In the genomic region with DNA sequence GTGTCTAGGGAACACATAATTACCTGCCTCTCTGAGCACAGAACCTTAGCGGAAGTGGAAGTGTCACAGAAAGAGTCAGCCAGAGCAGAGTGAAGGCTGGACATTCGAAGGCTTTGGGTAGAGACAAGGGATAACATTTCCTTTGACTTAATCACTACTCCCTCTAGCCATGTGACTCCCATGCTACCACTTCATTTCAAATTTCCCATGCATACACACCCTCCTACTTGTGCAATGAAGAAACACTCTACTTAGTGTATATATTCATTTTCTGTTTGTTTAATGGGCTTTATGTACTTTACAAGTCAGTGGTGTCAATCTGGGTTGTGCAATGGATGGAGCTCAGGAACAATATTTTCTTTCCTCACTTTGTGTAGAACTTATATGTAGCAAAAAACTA, we compare ENCODE assay signal across 25 cellular contexts. TPM values are rescaled to one million over a fixed set of nuclear protein-coding genes. Genes with fewer than 3 reads are reported as not detected.
DNase-seq lines count a peak whose midpoint lies in the region; ATAC-seq lines count a peak whose summit lies in the region.
"Had no signal": no experiment of that assay in that cellular context is flagged by ENCODE, and none has a peak within 500 bp of the region (broad histone marks: within the 10 kb centered on the region; RNA-seq: fewer than 3 reads in every experiment).

No MANE protein-coding gene starts in this region.

- no peaks in the 10 kb centered on the region for H3K9me3 Mint-ChIP-seq in activated CD4-positive, alpha-beta memory T cell treated with anti-CD3 and anti-CD28 coated beads, Interleukin-2, amount 10 ng/mL, durations not matched to agents 7 days and 5 days
- H3K9me3 Mint-ChIP-seq: activated naive CD8-positive, alpha-beta T cell treated with anti-CD3 and anti-CD28 coated beads, Interleukin-2, amount 10 ng/mL, durations not matched to agents 7 days and 5 days; activated T-helper 17 cell treated with anti-CD3 and anti-CD28 coated beads, Interleukin-2, amount 50 U/mL, for 72 hours; nephron; WTC11 had no signal

- H3K27me3 Mint-ChIP-seq in activated CD4-positive, alpha-beta memory T cell treated with anti-CD3 and anti-CD28 coated beads, Interleukin-2, amount 10 ng/mL, durations not matched to agents 7 days and 5 days, result peaks cover 39% of the 10 kb centered on the region

- peaks cover 6% of the 10 kb centered on the region for H3K4me1 Mint-ChIP-seq in activated CD4-positive, alpha-beta memory T cell treated with anti-CD3 and anti-CD28 coated beads, Interleukin-2, amount 10 ng/mL, durations not matched to agents 7 days and 5 days
- H3K4me1 Mint-ChIP-seq: activated T-helper 17 cell treated with anti-CD3 and anti-CD28 coated beads, Interleukin-2, amount 50 U/mL, for 72 hours had no signal

- H3K36me3 Mint-ChIP-seq in activated CD4-positive, alpha-beta memory T cell treated with anti-CD3 and anti-CD28 coated beads, Interleukin-2, amount 10 ng/mL, durations not matched to agents 7 days and 5 days (ENCODE audit: low read depth), result no peaks in the 10 kb centered on the region
- H3K36me3 Mint-ChIP-seq: activated naive CD8-positive, alpha-beta T cell treated with anti-CD3 and anti-CD28 coated beads, Interleukin-2, amount 10 ng/mL, durations not matched to agents 7 days and 5 days; WTC11 had no signal

- ATAC-seq in esophagus mucosa, result peak; percentile 92
- ATAC-seq: activated T-helper 17 cell treated with anti-CD3 and anti-CD28 coated beads, Interleukin-2, amount 50 U/mL, for 72 hours; body of pancreas; sciatic nerve; WTC11 had no signal

- peak; percentile 34 for DNase-seq in SIG-M5 treated with dmso at 0.1 percent for 504 hours (lab: John Stamatoyannopoulos, UW; ENCODE audit: unreplicated experiment)
- DNase-seq in SIG-M5 (lab: John Stamatoyannopoulos, UW), result no peak
- DNase-seq in NCI-H345 (lab: John Stamatoyannopoulos, UW), result peak; percentile 49
- no peak for DNase-seq in cerebellar cortex (ENCODE audit: low spot score)
- DNase-seq in activated CD4-positive, alpha-beta memory T cell treated with anti-CD3 and anti-CD28 coated beads, Interleukin-2, amount 10 ng/mL, durations not matched to agents 7 days and 5 days, result no peak
- DNase-seq in T-helper 2 cell, result no peak
- DNase-seq: activated CD8-positive, alpha-beta memory T cell treated with anti-CD3 and anti-CD28 coated beads, Interleukin-2, amount 50 U/mL, for 4 hours; activated naive CD8-positive, alpha-beta T cell treated with anti-CD3 and anti-CD28 coated beads, Interleukin-2, amount 10 ng/mL, durations not matched to agents 7 days and 5 days; body of pancreas; COR-L47; head of caudate nucleus; left ventricle myocardium inferior; midbrain; NCI-H1105 treated with DMSO at 0.1 percent for 48 hours; NCI-H2227 treated with DMSO at 0.1 percent for 48 hours; NK-92 treated with Interleukin-12 subunit alpha and Interleukin-12 subunit beta, amount 100 ng/mL, for 24 hours; T-helper 9 cell had no signal

- CTCF ChIA-PET in activated CD4-positive, alpha-beta memory T cell treated with anti-CD3 and anti-CD28 coated beads, Interleukin-2, amount 10 ng/mL, durations not matched to agents 7 days and 5 days (lab: Charles Lee), result interaction anchor here (2.5 to 10.0 kb wide), 3 partner anchors 13 to 32 kb away, joined by 8 to 58 read pairs (median 12); partner anchors contain the start of genes NUDT17 and PIAS3

- peak overlapping the region in 14 of 21 experiments; percentile 22 to 71 (median 55) for H3K27ac ChIP-seq in skin epidermis
- H3K27ac ChIP-seq: BLaER1, body of pancreas, left ventricle myocardium inferior, SK-N-MC had no signal

- H3K4me3 ChIP-seq in skin epidermis, result no peak overlapping the region
- H3K4me3 ChIP-seq: BLaER1, body of pancreas, left ventricle myocardium inferior, SK-N-MC had no signal

- POLR2A ChIA-PET in activated CD4-positive, alpha-beta memory T cell treated with anti-CD3 and anti-CD28 coated beads, Interleukin-2, amount 10 ng/mL, durations not matched to agents 7 days and 5 days (lab: Charles Lee), result interaction anchor here (0.8 to 1.3 kb wide), 2 partner anchors 20 to 32 kb away, joined by 3 read pairs; partner anchors contain the start of gene PIAS3

- H3K4me3 Mint-ChIP-seq in activated CD4-positive, alpha-beta memory T cell treated with anti-CD3 and anti-CD28 coated beads, Interleukin-2, amount 10 ng/mL, durations not matched to agents 7 days and 5 days, result no peak overlapping the region
- H3K4me3 Mint-ChIP-seq: activated naive CD8-positive, alpha-beta T cell treated with anti-CD3 and anti-CD28 coated beads, Interleukin-2, amount 10 ng/mL, durations not matched to agents 7 days and 5 days; activated T-helper 17 cell treated with anti-CD3 and anti-CD28 coated beads, Interleukin-2, amount 50 U/mL, for 72 hours; nephron; WTC11 had no signal

- H3K27ac Mint-ChIP-seq in activated CD4-positive, alpha-beta memory T cell treated with anti-CD3 and anti-CD28 coated beads, Interleukin-2, amount 10 ng/mL, durations not matched to agents 7 days and 5 days, result no peak overlapping the region
- H3K27ac Mint-ChIP-seq: activated naive CD8-positive, alpha-beta T cell treated with anti-CD3 and anti-CD28 coated beads, Interleukin-2, amount 10 ng/mL, durations not matched to agents 7 days and 5 days; activated T-helper 17 cell treated with anti-CD3 and anti-CD28 coated beads, Interleukin-2, amount 50 U/mL, for 72 hours; nephron; WTC11 had no signal

RNA-seq across cellular contexts. Expression of gene ANKRD35, which starts 6.9 kb away (rescaled TPM):
- 13.7 TPM for total RNA-seq in esophagus mucosa
- total RNA-seq in activated CD4-positive, alpha-beta memory T cell treated with anti-CD3 and anti-CD28 coated beads, Interleukin-2, amount 10 ng/mL, durations not matched to agents 7 days and 5 days, result under 1 TPM; 0.33 to 0.35 TPM

RNA-seq across cellular contexts. Expression of gene PIAS3, which starts 19.8 kb away (rescaled TPM):
- 39.5 TPM for total RNA-seq in esophagus mucosa
- total RNA-seq in activated CD4-positive, alpha-beta memory T cell treated with anti-CD3 and anti-CD28 coated beads, Interleukin-2, amount 10 ng/mL, durations not matched to agents 7 days and 5 days, result 10 to 100 TPM; 21.2 to 21.7 TPM

RNA-seq across cellular contexts. Expression of gene ITGA10, which starts 31.1 kb away (rescaled TPM):
- 0.76 TPM for total RNA-seq in esophagus mucosa
- 1 to 10 TPM in 1 of 2 experiments, under 1 TPM in 1; 0.98 to 1.1 TPM for total RNA-seq in activated CD4-positive, alpha-beta memory T cell treated with anti-CD3 and anti-CD28 coated beads, Interleukin-2, amount 10 ng/mL, durations not matched to agents 7 days and 5 days

RNA-seq across cellular contexts. Expression of gene NUDT17, which starts 33.3 kb away (rescaled TPM):
- 1.7 TPM for total RNA-seq in esophagus mucosa
- total RNA-seq in activated CD4-positive, alpha-beta memory T cell treated with anti-CD3 and anti-CD28 coated beads, Interleukin-2, amount 10 ng/mL, durations not matched to agents 7 days and 5 days, result 1 to 10 TPM; 2.5 to 2.7 TPM

RNA-seq across cellular contexts. Expression of gene PEX11B, which starts 39.8 kb away (rescaled TPM):
- 31.6 TPM for total RNA-seq in esophagus mucosa
- total RNA-seq in activated CD4-positive, alpha-beta memory T cell treated with anti-CD3 and anti-CD28 coated beads, Interleukin-2, amount 10 ng/mL, durations not matched to agents 7 days and 5 days, result 10 to 100 TPM; 29.0 to 33.2 TPM

Comparison
In these comparisons a context has a peak if more than half of its experiments do, and no peak if none do; other contexts are left out.
1. DNase-seq: peak in SIG-M5 treated with dmso at 0.1 percent for 504 hours (single experiment) and NCI-H345 (single experiment); none in SIG-M5 (single experiment), cerebellar cortex (single experiment), activated CD4-positive, alpha-beta memory T cell treated with anti-CD3 and anti-CD28 coated beads, Interleukin-2, amount 10 ng/mL, durations not matched to agents 7 days and 5 days (single experiment) and T-helper 2 cell (0 of 5).
2. RNA of gene ANKRD35, which starts 6.9 kb away (total RNA-seq): 13.7 TPM in esophagus mucosa (single experiment); 0.33 to 0.35 TPM in activated CD4-positive, alpha-beta memory T cell treated with anti-CD3 and anti-CD28 coated beads, Interleukin-2, amount 10 ng/mL, durations not matched to agents 7 days and 5 days; every median in the first group is over 10 times any median in the second.